Comparison of ENCODE assay signal across 7 cellular contexts in genomic region chr10:115171392-115171960, GRCh38.
DNase-seq lines count a peak whose midpoint lies in the region; ATAC-seq lines count a peak whose summit lies in the region.

No MANE protein-coding gene starts in this region.

- H2BK120ac ChIP-seq in neuronal stem cell (ENCODE audit: low read depth, low read length), result no peak overlapping the region

- H3K4me1 ChIP-seq in neuronal stem cell (ENCODE audit: control insufficient read depth in 2 of 2, insufficient read depth in 1 of 2, low read depth in 1 of 2, low read length in 2 of 2), result no peaks in the 10 kb centered on the region

- no peak overlapping the region for H3K9ac ChIP-seq in neuronal stem cell (ENCODE audit: low read depth, low read length, poor library complexity)

- no peak overlapping the region for H2AK5ac ChIP-seq in neuronal stem cell (ENCODE audit: low read depth, low read length)

- no peaks in the 10 kb centered on the region for H3K27me3 ChIP-seq in neuronal stem cell (ENCODE audit: control insufficient read depth in 3 of 3, insufficient read depth in 3 of 3, low read depth in 1 of 3, low read length in 3 of 3)

- H3K23ac ChIP-seq in neuronal stem cell (ENCODE audit: low read depth, low read length, poor library complexity), result no peak overlapping the region

- H3K36me3 ChIP-seq in neuronal stem cell (replicated peaks in 1 of 2; ENCODE audit: control insufficient read depth in 2 of 2, insufficient read depth in 2 of 2, low read length in 2 of 2), result peaks cover 0 to 1% of the 10 kb centered on the region in 2 donors

- no peak overlapping the region for H2BK15ac ChIP-seq in neuronal stem cell (ENCODE audit: low read length)

- H2BK12ac ChIP-seq in neuronal stem cell (ENCODE audit: low read length), result no peak overlapping the region

- no peak overlapping the region for H3K4me3 ChIP-seq in neuronal stem cell (ENCODE audit: low read length in 2 of 2)

- no peak overlapping the region for H4K91ac ChIP-seq in neuronal stem cell (ENCODE audit: low read depth, low read length, poor library complexity)

- ATAC-seq in HG03460 (IDR thresholded peaks at IDR 0.05; ENCODE audit: unreplicated experiment) (no peak), HG02798 (IDR thresholded peaks at IDR 0.05; ENCODE audit: poor library complexity, unreplicated experiment) (no peak), GM21786 (IDR thresholded peaks at IDR 0.05; ENCODE audit: unreplicated experiment) (no peak)

- no peak overlapping the region for H3K27ac ChIP-seq in neuronal stem cell (replicated peaks; ENCODE audit: low read length)

- H3K18ac ChIP-seq in neuronal stem cell (ENCODE audit: low read length), result no peak overlapping the region

- WGBS in neuronal stem cell (ENCODE audit: extremely low coverage in 2 of 2, insufficient read length in 2 of 2, insufficient replicate concordance in 1 of 2), 2 donors, result no CpG with 5 or more reads among the region's 1 CpG

- no peak overlapping the region for H3K4ac ChIP-seq in neuronal stem cell (ENCODE audit: low read length)

- no peaks in the 10 kb centered on the region for H3K79me1 ChIP-seq in neuronal stem cell (ENCODE audit: low read depth, low read length)

- peaks cover 0 to 3% of the 10 kb centered on the region in 2 donors for H3K9me3 ChIP-seq in neuronal stem cell (replicated peaks in 1 of 2; ENCODE audit: control insufficient read depth in 2 of 2, insufficient read depth in 1 of 2, low read depth in 1 of 2, low read length in 2 of 2)

- no peak overlapping the region for H2AFZ ChIP-seq in neuronal stem cell (ENCODE audit: low read length)

- no peak overlapping the region for H3K4me2 ChIP-seq in neuronal stem cell (ENCODE audit: insufficient read depth, low read length, poor library complexity, severe bottlenecking)

- DNase-seq in GM04504 (ENCODE audit: low read depth) (peak; percentile 2), LoVo (ENCODE audit: low spot score) (peak; percentile 11), cerebellar cortex (ENCODE audit: low spot score) (peak; percentile 11), neuronal stem cell (ENCODE audit: low spot score) (peak; percentile 1)

- no peak overlapping the region for H3K14ac ChIP-seq in neuronal stem cell (ENCODE audit: low read length)

- H4K8ac ChIP-seq in neuronal stem cell (ENCODE audit: low read depth, low read length), result no peak overlapping the region

- no peak overlapping the region for H2BK5ac ChIP-seq in neuronal stem cell (ENCODE audit: low read length)
